In the genomic region with DNA sequence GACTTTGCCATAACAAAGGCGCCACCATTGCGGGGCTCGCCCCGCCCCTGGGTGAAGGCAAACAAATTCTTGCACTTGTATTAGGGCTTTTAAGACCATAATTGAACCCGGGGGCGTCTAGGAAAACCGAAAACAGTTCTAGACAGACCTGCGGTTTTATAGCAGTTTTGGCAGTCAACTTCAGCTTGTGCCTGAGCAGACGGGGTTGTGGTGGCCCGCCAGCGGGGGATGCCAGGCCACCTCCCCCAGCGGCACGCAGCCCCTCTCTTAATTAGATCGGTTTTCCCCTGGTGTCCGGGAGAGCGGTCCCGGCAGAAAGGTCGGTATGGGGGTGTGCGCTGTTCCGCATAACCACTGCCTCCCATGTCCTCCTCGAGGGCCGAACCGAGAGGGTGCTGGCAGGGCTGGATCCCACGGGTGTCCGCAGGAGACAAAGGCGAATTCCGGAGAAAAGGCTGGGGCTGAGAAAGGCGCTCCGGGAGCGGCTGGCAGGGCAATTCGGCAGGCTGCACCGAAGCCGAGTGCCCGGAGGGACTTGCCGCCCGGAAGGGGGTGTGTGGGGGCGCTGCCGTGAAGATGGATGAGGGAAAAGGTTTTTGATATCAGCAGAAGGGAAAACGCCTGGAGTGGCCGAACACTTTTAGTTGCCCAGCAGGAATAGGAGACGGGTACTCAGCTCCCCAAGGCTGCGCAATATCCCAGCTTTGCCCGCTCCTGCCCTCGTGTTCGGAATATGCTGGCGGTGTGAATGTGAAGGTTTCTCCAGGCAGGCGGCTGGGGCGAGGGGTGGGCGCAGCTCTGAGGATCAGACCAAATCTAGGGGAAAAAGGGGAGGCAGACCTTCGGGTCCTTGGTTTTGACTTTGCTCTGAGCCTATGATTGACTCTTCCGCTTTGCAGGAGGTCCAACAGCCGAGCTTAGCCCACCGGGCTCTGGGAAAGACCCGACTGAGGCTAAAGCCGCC, we compare ENCODE assay signal across 9 cellular contexts. TPM values are rescaled to one million over a fixed set of nuclear protein-coding genes. Genes with fewer than 3 reads are reported as not detected.
DNase-seq lines count a peak whose midpoint lies in the region; ATAC-seq, FAIRE-seq and TF ChIP-seq lines count a peak whose summit lies in the region.
"Had no signal": no experiment of that assay in that cellular context is flagged by ENCODE, and none has a peak within 500 bp of the region (broad histone marks: within the 10 kb centered on the region; RNA-seq: fewer than 3 reads in every experiment).

No MANE protein-coding gene starts in this region.

- H3K4me1 Mint-ChIP-seq in chondrocyte (ENCODE audit: low read depth) = peaks cover 45% of the 10 kb centered on the region
- peaks cover 55 to 66% of the 10 kb centered on the region in 2 donors for H3K4me1 Mint-ChIP-seq in natural killer cell

- H4K5ac ChIP-seq in IMR-90 (ENCODE audit: low read depth, low read length) = no peak overlapping the region

- H3K9me3 ChIP-seq in IMR-90 (ENCODE audit: control insufficient read depth, insufficient read depth, low read length) = peaks cover 16% of the 10 kb centered on the region; the same call in 1 of the 2 replicates

- no peak overlapping the region for H2BK20ac ChIP-seq in IMR-90 (ENCODE audit: low read depth, low read length)

- H3K27me3 Mint-ChIP-seq in chondrocyte (ENCODE audit: low read depth) (peaks cover 81% of the 10 kb centered on the region), natural killer cell (ENCODE audit: low read depth in 2 of 2) (peaks cover 81 to 84% of the 10 kb centered on the region in 2 donors)

- H3K9me3 Mint-ChIP-seq in chondrocyte (ENCODE audit: low read depth) = no peaks in the 10 kb centered on the region
- no peaks in the 10 kb centered on the region for H3K9me3 Mint-ChIP-seq in natural killer cell

- H4K91ac ChIP-seq in IMR-90 (ENCODE audit: insufficient read depth, low read depth, low read length) = no peak overlapping the region

- H3K36me3 ChIP-seq in IMR-90 (ENCODE audit: control insufficient read depth, insufficient read depth, low read length) = no peaks in the 10 kb centered on the region

- no peak for ATAC-seq in IMR-90 (ENCODE audit: low read depth)
- ATAC-seq in natural killer cell = peak in 1 of 3 donors; percentile 13
- ATAC-seq in GM21367 (IDR thresholded peaks at IDR 0.05; ENCODE audit: unreplicated experiment) = no peak
- no peak for ATAC-seq in GM18868 (IDR thresholded peaks at IDR 0.05; ENCODE audit: unreplicated experiment)

- H3K36me3 Mint-ChIP-seq in chondrocyte (ENCODE audit: low read depth) (peaks cover 4% of the 10 kb centered on the region), natural killer cell (no peaks in the 10 kb centered on the region)

- TF ChIP-seq POLR2A in IMR-90 (IDR thresholded peaks at IDR 0.05; ENCODE audit: low read depth, low read length) (no peak), GM12892 (IDR thresholded peaks at IDR 0.05; ENCODE audit: low read depth, low read length) (no peak)

- H3K4me3 ChIP-seq in AG10803 (ENCODE audit: low read length) (peak overlapping the region; percentile 22), IMR-90 (ENCODE audit: insufficient read depth, low read depth, low read length) (no peak overlapping the region)

- dilution Hi-C loops in IMR-90 (cut with HindIII; ENCODE audit: low sequenced_read_pairs, unreplicated experiment) = no loop called here

- no peak overlapping the region for H3K9ac ChIP-seq in IMR-90 (ENCODE audit: low read depth, low read length)

- H3K79me1 ChIP-seq in IMR-90 (ENCODE audit: low read depth in 1 of 2, low read length in 2 of 2) = no peaks in the 10 kb centered on the region

- H3K4me3 Mint-ChIP-seq in chondrocyte (ENCODE audit: unreplicated experiment) (peak overlapping the region; percentile 66), natural killer cell (peak overlapping the region; percentile 85)

- H3K27me3 ChIP-seq in IMR-90 (ENCODE audit: control insufficient read depth, insufficient read depth, low read length) = peaks cover 97% of the 10 kb centered on the region

- WGBS in IMR-90 (ENCODE audit: extremely low coverage in 2 of 2, insufficient read length in 1 of 2), 2 experiments = 10% methylated on average over 24 of the region's 55 CpGs; no CpG with 5 or more reads in 1 of the 2 experiments

- H2BK15ac ChIP-seq in IMR-90 (ENCODE audit: low read depth, low read length) = no peak overlapping the region

- peaks cover 3% of the 10 kb centered on the region; the same call in 1 of the 2 replicates for H3K4me1 ChIP-seq in IMR-90 (ENCODE audit: control insufficient read depth, insufficient read depth, low read length)

- FAIRE-seq in GM12892 (lab: Jason Lieb, UNC) = no peak

- no peak overlapping the region for H2AK9ac ChIP-seq in IMR-90 (replicated peaks; ENCODE audit: low read depth, low read length, poor library complexity)

- peak overlapping the region; percentile 71 for H2AFZ ChIP-seq in IMR-90 (replicated peaks; ENCODE audit: low read length, poor library complexity)

- H3K4ac ChIP-seq in IMR-90 (ENCODE audit: low read depth, low read length) = no peak overlapping the region

- no peak overlapping the region for H3K27ac Mint-ChIP-seq in chondrocyte (ENCODE audit: unreplicated experiment)
- peak overlapping the region in 1 of 2 donors; percentile 25 for H3K27ac Mint-ChIP-seq in natural killer cell

- CTCF ChIA-PET in IMR-90 (lab: Yijun Ruan, JAX) = interaction anchor here (1.7 kb wide), 1 partner anchor 8 kb away, joined by 10 read pairs; no protein-coding TSS in a partner anchor

- TF ChIP-seq CTCF in AG10803 (conservative IDR thresholded peaks at IDR 0.05; ENCODE audit: low read length) = no peak
- TF ChIP-seq CTCF in IMR-90 (conservative IDR thresholded peaks at IDR 0.05; ENCODE audit: low read depth, low read length) = no peak
- no peak for TF ChIP-seq CTCF in chondrocyte (IDR thresholded peaks at IDR 0.05)
- no peak for TF ChIP-seq CTCF in natural killer cell (IDR thresholded peaks at IDR 0.05)

- no peak overlapping the region for H2AK5ac ChIP-seq in IMR-90 (ENCODE audit: low read depth, low read length)

- no peak overlapping the region for H2BK5ac ChIP-seq in IMR-90 (ENCODE audit: low read depth, low read length, poor library complexity, severe bottlenecking)

- in situ Hi-C loops in IMR-90 (cut with MboI; ENCODE audit: low sequenced_read_pairs) = no loop called here

- H2BK120ac ChIP-seq in IMR-90 (ENCODE audit: low read depth, low read length) = no peak overlapping the region

- H4K8ac ChIP-seq in IMR-90 (ENCODE audit: low read depth in 2 of 2, low read length in 2 of 2) = no peak overlapping the region

- H3K14ac ChIP-seq in IMR-90 (replicated peaks; ENCODE audit: low read depth, low read length) = no peak overlapping the region

- H4K20me1 ChIP-seq in IMR-90 (ENCODE audit: insufficient read depth, low read length) = peaks cover 17% of the 10 kb centered on the region; the same call in 1 of the 2 replicates

- H3K18ac ChIP-seq in IMR-90 (ENCODE audit: low read depth, low read length) = no peak overlapping the region

- DNase-seq in AG10803 (ENCODE audit: low read depth) = no peak
- DNase-seq in IMR-90 = no peak
- peak; percentile 67 for DNase-seq in chondrocyte (ENCODE audit: low spot score)
- DNase-seq in natural killer cell = peak; percentile 17
- DNase-seq in middle frontal gyrus (ENCODE audit: extremely low spot score, low spot score) = no peak
- DNase-seq in GM12892 (ENCODE audit: insufficient read length) = no peak
- DNase-seq: NCI-H446 treated with DMSO at 0.1 percent for 48 hours had no signal

- intact Hi-C loops in IMR-90 (cut with micrococcal nuclease) (no loop called here), natural killer cell (cut with micrococcal nuclease) (loop anchor here (2.0 to 5.0 kb wide), 2 partner anchors 15 to 36 kb away; a partner anchor contains a TSS)

- H3K4me2 ChIP-seq in IMR-90 (ENCODE audit: low read depth, low read length) = 0 out of 2 replicates have a peak overlapping the region, but pooled peaks have one; percentile 4

- H3K27ac ChIP-seq in IMR-90 (ENCODE audit: insufficient read depth, low read length) = no peak overlapping the region

- BruUV-seq in IMR-90 (replicated peaks; lab: Mats Ljungman, UMichigan) = no TSS peak

- H3K56ac ChIP-seq in IMR-90 (ENCODE audit: extremely low read depth, insufficient read depth, low read length) = no peak overlapping the region

- no peak for TF ChIP-seq RAD21 in IMR-90 (IDR thresholded peaks at IDR 0.05; ENCODE audit: low read length)

- POLR2A ChIA-PET in IMR-90 (lab: Charles Lee; ENCODE audit: unreplicated experiment) = no interaction called here

- no peaks in the 10 kb centered on the region for H3K9me1 ChIP-seq in IMR-90 (ENCODE audit: insufficient read depth, low read length)

- H3K23ac ChIP-seq in IMR-90 (ENCODE audit: low read depth, low read length) = 0 out of 2 replicates have a peak overlapping the region, but pooled peaks have one; percentile 11

RNA-seq across cellular contexts. Expression of a gene that starts 3.0 kb away (rescaled TPM):
- total RNA-seq in IMR-90 (2012; rRNA removed) (not detected in 2 replicates), chondrocyte (not detected in 3 replicates), natural killer cell (not detected)
- polyA plus RNA-seq in IMR-90 (2012; rRNA removed) = 0.04 and 0.05 TPM in 2 replicates
- polyA plus RNA-seq in IMR-90 (2012; cell fraction: cytosol; rRNA removed) = 0.05 TPM in 1 of 2 replicates, not detected in the other
- 0.04 TPM in 1 of 2 replicates, not detected in the other for polyA plus RNA-seq in IMR-90 (2012; cell fraction: nucleus; rRNA removed; ENCODE audit: low replicate concordance)
- polyA plus RNA-seq in GM12892 (2012; ENCODE audit: missing spikeins) = not detected

RNA-seq across cellular contexts. Expression of a gene that starts 11.9 kb away (rescaled TPM):
- total RNA-seq in IMR-90 (2012; rRNA removed) (not detected in 2 replicates), chondrocyte (not detected in 3 replicates), natural killer cell (not detected)
- polyA plus RNA-seq in IMR-90 (2012; rRNA removed) = not detected in 2 replicates
- not detected in 2 replicates for polyA plus RNA-seq in IMR-90 (2012; cell fraction: cytosol; rRNA removed)
- polyA plus RNA-seq in IMR-90 (2012; cell fraction: nucleus; rRNA removed; ENCODE audit: low replicate concordance) = not detected in 2 replicates
- not detected for polyA plus RNA-seq in GM12892 (2012; ENCODE audit: missing spikeins)

RNA-seq across cellular contexts. Expression of a gene that starts 13.9 kb away (rescaled TPM):
- 0.18 and 0.28 TPM in 2 replicates for total RNA-seq in IMR-90 (2012; rRNA removed)
- polyA plus RNA-seq in IMR-90 (2012; rRNA removed) = 0.10 TPM in 2 replicates
- polyA plus RNA-seq in IMR-90 (2012; cell fraction: cytosol; rRNA removed) = 0.05 and 0.30 TPM in 2 replicates
- polyA plus RNA-seq in IMR-90 (2012; cell fraction: nucleus; rRNA removed; ENCODE audit: low replicate concordance) = 0.04 and 0.19 TPM in 2 replicates
- total RNA-seq in chondrocyte = 0.12 to 0.21 TPM in 2 of 3 replicates, not detected in the other
- total RNA-seq in natural killer cell = 1 to 10 TPM in 2 of 3 donors, under 1 TPM in 1; 0.82 to 3.3 (median 2.2) TPM
- 2.9 TPM for polyA plus RNA-seq in GM12892 (2012; ENCODE audit: missing spikeins)

RNA-seq across cellular contexts. Expression of a gene that starts 22.6 kb away (rescaled TPM):
- total RNA-seq in IMR-90 (2012; rRNA removed) (0.18 and 0.28 TPM in 2 replicates), chondrocyte (not detected in 3 replicates), natural killer cell (1 to 10 TPM in 1 of 3 donors, under 1 TPM in 2; 0.39 to 4.6 (median 0.42) TPM)
- 0.32 and 0.59 TPM in 2 replicates for polyA plus RNA-seq in IMR-90 (2012; rRNA removed)
- 0.10 and 0.26 TPM in 2 replicates for polyA plus RNA-seq in IMR-90 (2012; cell fraction: cytosol; rRNA removed)
- 0.59 and 0.63 TPM in 2 replicates for polyA plus RNA-seq in IMR-90 (2012; cell fraction: nucleus; rRNA removed; ENCODE audit: low replicate concordance)
- polyA plus RNA-seq in GM12892 (2012; ENCODE audit: missing spikeins) = 4.1 TPM

RNA-seq across cellular contexts. Expression of a gene that starts 31.5 kb away (rescaled TPM):
- total RNA-seq in IMR-90 (2012; rRNA removed) (under 0.01 and 0.18 TPM in 2 replicates), chondrocyte (not detected in 3 replicates), natural killer cell (not detected)
- 1.7 TPM in 2 replicates for polyA plus RNA-seq in IMR-90 (2012; rRNA removed)
- 2.0 and 2.2 TPM in 2 replicates for polyA plus RNA-seq in IMR-90 (2012; cell fraction: cytosol; rRNA removed)
- 0.51 and 0.71 TPM in 2 replicates for polyA plus RNA-seq in IMR-90 (2012; cell fraction: nucleus; rRNA removed; ENCODE audit: low replicate concordance)
- polyA plus RNA-seq in GM12892 (2012; ENCODE audit: missing spikeins) = not detected

Comparison
In these comparisons a context has a peak if more than half of its experiments do, and no peak if none do; other contexts are left out.
1. DNase-seq: peak in chondrocyte (single experiment) and natural killer cell (single experiment); none in AG10803 (single experiment), IMR-90 (single experiment), middle frontal gyrus (single experiment) and GM12892 (single experiment).